16 cellular contexts compared by ENCODE assay signal in the genomic region with DNA sequence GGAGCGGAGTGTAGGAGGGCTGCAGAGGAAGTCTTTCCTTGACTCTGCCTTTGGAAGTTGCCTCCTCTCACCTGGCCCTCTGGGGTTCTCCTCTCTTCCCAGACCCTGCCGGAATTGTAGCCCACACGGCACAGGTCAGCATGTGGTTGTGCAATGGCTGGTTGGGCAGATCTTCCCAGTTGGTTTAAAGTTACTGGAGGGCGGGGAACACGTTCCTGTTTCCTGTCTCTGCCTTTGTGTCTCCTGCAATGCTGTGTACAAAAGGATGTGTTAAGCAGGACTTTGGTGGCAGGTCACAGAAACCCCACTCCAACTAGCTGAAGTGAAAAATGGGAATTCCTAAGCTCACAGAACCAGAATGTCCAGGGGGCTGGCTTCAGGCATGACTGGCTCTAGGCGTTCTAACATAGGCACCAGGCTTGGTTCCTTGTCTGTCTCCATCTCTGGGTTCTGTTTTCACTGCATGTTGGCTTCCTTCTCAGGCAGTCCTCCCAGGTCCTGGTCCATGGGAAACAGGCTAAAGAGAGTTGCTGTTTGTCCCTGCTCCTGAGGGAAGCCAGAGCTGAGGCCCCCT. TPM values are rescaled to one million over a fixed set of nuclear protein-coding genes. Genes with fewer than 3 reads are reported as not detected.
DNase-seq lines count a peak whose midpoint lies in the region; ATAC-seq and TF ChIP-seq lines count a peak whose summit lies in the region.
"Had no signal": no experiment of that assay in that cellular context is flagged by ENCODE, and none has a peak within 500 bp of the region (broad histone marks: within the 10 kb centered on the region; RNA-seq: fewer than 3 reads in every experiment).

No MANE protein-coding gene starts in this region.

- H3K36me3 ChIP-seq in RWPE2 (ENCODE audit: low read depth), result no peaks in the 10 kb centered on the region
- H3K36me3 ChIP-seq: SJSA1 had no signal

- no peak overlapping the region for H2AFZ ChIP-seq in H9 (ENCODE audit: low read length)

- no peak overlapping the region for H3K4ac ChIP-seq in H9 (ENCODE audit: low read depth, low read length)

- H2BK120ac ChIP-seq in H9 (ENCODE audit: low read depth, low read length, poor library complexity, severe bottlenecking), result no peak overlapping the region

- H4K91ac ChIP-seq in H9 (ENCODE audit: insufficient read length, low read depth, low read length), result no peak overlapping the region

- no peak overlapping the region for H2AK5ac ChIP-seq in H9 (ENCODE audit: insufficient read length, low read length)

- no peak overlapping the region for H2BK20ac ChIP-seq in H9 (ENCODE audit: low read depth, low read length, poor library complexity, severe bottlenecking)

- no peak overlapping the region for H2BK15ac ChIP-seq in H9 (ENCODE audit: low read depth, low read length)

- no peak overlapping the region for H4K8ac ChIP-seq in H9 (replicated peaks; ENCODE audit: insufficient read length, low read depth, low read length)

- no peaks in the 10 kb centered on the region for H3K79me2 ChIP-seq in H9 (ENCODE audit: insufficient read depth, low read length)

- peaks cover 3 to 14% of the 10 kb centered on the region in 2 experiments for H3K4me1 Mint-ChIP-seq in H9
- H3K4me1 Mint-ChIP-seq: CD8-positive, alpha-beta memory T cell had no signal

- H3K4me3 Mint-ChIP-seq in H9, result no peak overlapping the region
- H3K4me3 Mint-ChIP-seq: CD8-positive, alpha-beta memory T cell had no signal

- no peak overlapping the region for H3K14ac ChIP-seq in H9 (ENCODE audit: insufficient read depth, low read length)

- no peaks in the 10 kb centered on the region for H4K20me1 ChIP-seq in H9 (ENCODE audit: control insufficient read depth, insufficient read depth, insufficient read length)
- H4K20me1 ChIP-seq: BLaER1 had no signal

- no peak overlapping the region for H3K4me2 ChIP-seq in H9 (ENCODE audit: insufficient read depth, insufficient read length, low read length)
- H3K4me2 ChIP-seq: BLaER1 had no signal

- H3K27ac Mint-ChIP-seq in H9, result peak overlapping the region in 1 of 3 experiments; percentile 70; a peak in 2 of 7 replicates
- H3K27ac Mint-ChIP-seq: CD8-positive, alpha-beta memory T cell had no signal

- no peak overlapping the region for H4K5ac ChIP-seq in H9 (ENCODE audit: insufficient read length, low read depth, low read length)

- H3T11ph ChIP-seq in H9 (ENCODE audit: low read length), result no peak overlapping the region

- H3K9ac ChIP-seq in H9 (ENCODE audit: extremely low read depth, insufficient read length, low read length), result no peak overlapping the region
- H3K9ac ChIP-seq: BLaER1 had no signal

- no peak overlapping the region for H3K27ac ChIP-seq in H9 (ENCODE audit: insufficient read length, low read depth, low read length)
- peak overlapping the region; percentile 47 for H3K27ac ChIP-seq in RWPE2 (ENCODE audit: poor library complexity, severe bottlenecking)
- H3K27ac ChIP-seq: BLaER1, SJSA1 had no signal

- DNase-seq in H9 (no peak), RWPE2 (ENCODE audit: low spot score) (no peak), left kidney (ENCODE audit: low read depth, low spot score) (peak; percentile 32), renal cortical epithelial cell (ENCODE audit: low read depth) (peak; percentile 25), inferior parietal cortex (ENCODE audit: extremely low spot score) (no peak), NCI-H1436 treated with DMSO at 0.1 percent for 48 hours (lab: John Stamatoyannopoulos, UW) (no peak), omental fat pad (ENCODE audit: low spot score) (no peak)
- DNase-seq: CD8-positive, alpha-beta memory T cell; DMS79; HCEC 1CT; NCI-H187 treated with DMSO at 0.1 percent for 48 hours; NCI-H748 treated with DMSO at 0.1 percent for 48 hours; OCI-M1 had no signal

- peaks cover 1% of the 10 kb centered on the region for H3K27me3 Mint-ChIP-seq in H9 (ENCODE audit: low read depth)

- peaks cover 0 to 9% (median 0%) of the 10 kb centered on the region in 3 experiments; a peak in 3 of 7 replicates for H3K36me3 Mint-ChIP-seq in H9 (ENCODE audit: insufficient read depth in 1 of 3, low read depth in 3 of 3)
- H3K36me3 Mint-ChIP-seq: CD8-positive, alpha-beta memory T cell had no signal

- no CpG with 5 or more reads among the region's 6 CpGs for WGBS in H9 (ENCODE audit: extremely low coverage, insufficient read length, low lambda C conversion rate)

- ATAC-seq in RWPE2 (ENCODE audit: low read depth) (no peak), omental fat pad (ENCODE audit: low FRiP score) (no peak)

- H3K79me1 ChIP-seq in H9 (ENCODE audit: insufficient read depth, low read depth, low read length, poor library complexity, severe bottlenecking), result no peaks in the 10 kb centered on the region

- H3K18ac ChIP-seq in H9 (ENCODE audit: insufficient read length, low read depth, low read length), result no peak overlapping the region

- TF ChIP-seq CTCF in H9 (conservative IDR thresholded peaks at IDR 0.05) (no peak), RWPE2 (IDR thresholded peaks at IDR 0.05; ENCODE audit: poor library complexity, severe bottlenecking) (no peak), omental fat pad (IDR thresholded peaks at IDR 0.05) (no peak)

- H3K4me1 ChIP-seq in H9 (ENCODE audit: insufficient read depth, low read length) (no peaks in the 10 kb centered on the region), RWPE2 (ENCODE audit: insufficient read depth, poor library complexity, severe bottlenecking) (peaks cover 30% of the 10 kb centered on the region)

- H3K23ac ChIP-seq in H9 (ENCODE audit: insufficient read length, low read depth, low read length), result no peak overlapping the region

- H3K27me3 ChIP-seq in H9 (ENCODE audit: insufficient read depth, low read length) (no peaks in the 10 kb centered on the region), RWPE2 (ENCODE audit: insufficient read depth, poor library complexity, severe bottlenecking) (no peaks in the 10 kb centered on the region)
- H3K27me3 ChIP-seq: BLaER1, SJSA1 had no signal

- H3K9me3 Mint-ChIP-seq in H9, result peaks cover 10 to 16% of the 10 kb centered on the region in 2 experiments; a peak in 4 of 5 replicates

- no peaks in the 10 kb centered on the region for H3K23me2 ChIP-seq in H9 (ENCODE audit: insufficient read length, low read depth, low read length, poor library complexity, severe bottlenecking)

- peak overlapping the region; percentile 21 for H2BK5ac ChIP-seq in H9 (ENCODE audit: insufficient read length, low read length)

- H2BK12ac ChIP-seq in H9 (ENCODE audit: insufficient read length, low read depth, low read length), result no peak overlapping the region

- no peak overlapping the region for H3K56ac ChIP-seq in H9 (ENCODE audit: insufficient read length, low read depth, low read length)

- H3K9me3 ChIP-seq in H9 (ENCODE audit: control insufficient read depth, low read depth, low read length) (no peaks in the 10 kb centered on the region), RWPE2 (ENCODE audit: severe bottlenecking) (no peaks in the 10 kb centered on the region)
- H3K9me3 ChIP-seq: SJSA1 had no signal

- H3K4me3 ChIP-seq in RWPE2 (ENCODE audit: severe bottlenecking), result no peak overlapping the region
- H3K4me3 ChIP-seq: BLaER1, SJSA1 had no signal

RNA-seq across cellular contexts. Expression of gene SORCS2, which starts 19.9 kb away (rescaled TPM):
- 0.57 and 0.72 TPM in 2 replicates for total RNA-seq in H9 (2021)
- 1.0 and 11.0 TPM in 2 replicates for total RNA-seq in renal cortical epithelial cell
- 1 to 10 TPM in 2 of 4 donors, under 1 TPM in 2; 0.63 to 4.6 (median 1.2) TPM for total RNA-seq in omental fat pad
- total RNA-seq: CD8-positive, alpha-beta memory T cell; NCI-H460 had no signal

Comparison
In these comparisons a context has a peak if more than half of its experiments do, and no peak if none do; other contexts are left out.
1. DNase-seq: peak in left kidney (single experiment) and renal cortical epithelial cell (single experiment); none in H9 (single experiment), RWPE2 (single experiment), inferior parietal cortex (single experiment), NCI-H1436 treated with DMSO at 0.1 percent for 48 hours (single experiment) and omental fat pad (single experiment).